In the genomic region with DNA sequence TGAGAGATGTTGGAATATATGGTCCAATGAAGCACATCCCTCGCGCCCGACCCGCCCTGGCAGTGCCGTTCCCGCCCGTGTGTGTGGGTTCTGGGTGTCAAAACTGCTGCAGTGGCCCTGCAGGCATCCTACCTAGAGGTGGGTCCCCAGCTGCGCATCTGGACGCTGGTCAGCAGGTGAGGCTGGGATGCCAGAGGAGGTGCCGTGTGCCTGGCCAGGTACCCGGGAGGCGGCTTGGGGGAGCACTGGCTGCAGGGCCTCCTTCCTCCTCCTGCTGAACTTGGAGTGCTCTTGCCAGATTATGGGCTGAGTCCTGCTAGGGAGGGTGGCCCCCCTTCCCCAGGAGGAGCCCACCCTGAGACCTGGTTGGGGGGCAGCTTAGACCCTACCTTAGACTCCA, we compare ENCODE assay signal across 26 cellular contexts. TPM values are rescaled to one million over a fixed set of nuclear protein-coding genes. Genes with fewer than 3 reads are reported as not detected.
DNase-seq lines count a peak whose midpoint lies in the region; ATAC-seq, FAIRE-seq and TF ChIP-seq lines count a peak whose summit lies in the region.
"Had no signal": no experiment of that assay in that cellular context is flagged by ENCODE, and none has a peak within 500 bp of the region (broad histone marks: within the 10 kb centered on the region; RNA-seq: fewer than 3 reads in every experiment).

No MANE protein-coding gene starts in this region.

- no peaks in the 10 kb centered on the region; the same call in 1 of the 2 replicates for H3K9me3 ChIP-seq in K562 (replicated peaks; ENCODE audit: control insufficient read depth, insufficient read depth, low read depth, low read length)
- no peaks in the 10 kb centered on the region for H3K9me3 ChIP-seq in osteoblast (ENCODE audit: low read depth, low read length)
- H3K9me3 ChIP-seq: A549, BE2C had no signal

- POLR2A ChIA-PET in RWPE1 (lab: Yijun Ruan, JAX; ENCODE audit: low non-redundant PET) (no interaction called here), K562 (lab: Yijun Ruan, JAX) (interaction anchor here (0.6 kb wide), 1 partner anchor 52 kb away, joined by 3 read pairs; no protein-coding TSS in a partner anchor)

- ATAC-seq in left cardiac atrium (no peak), K562 (no peak)
- ATAC-seq: A549 had no signal

- WGBS in K562 (ENCODE audit: insufficient coverage, low coverage, missing lambda C conversion rate): 100% methylated on average over 2 of the region's 12 CpGs

- in situ Hi-C loops in K562 (cut with MboI): no loop called here

- H4K20me1 ChIP-seq in K562 (replicated peaks; ENCODE audit: control insufficient read depth, insufficient read depth, low read length) (no peaks in the 10 kb centered on the region), osteoblast (ENCODE audit: insufficient read depth, low read length) (peaks cover 54% of the 10 kb centered on the region)

- no peak for TF ChIP-seq RAD21 in K562 (CRISPR knock-in tag; conservative IDR thresholded peaks at IDR 0.05 in 1 of 2, IDR thresholded peaks at IDR 0.05 in 1 of 2)

- CTCF ChIA-PET in RWPE1 (lab: Yijun Ruan, JAX) (no interaction called here), K562 (lab: Yijun Ruan, JAX; ENCODE audit: low intra/inter-chr PET ratio) (no interaction called here)

- peaks cover 87% of the 10 kb centered on the region for H3K79me2 ChIP-seq in K562 (ENCODE audit: control insufficient read depth, insufficient read depth, low read length)
- H3K79me2 ChIP-seq in osteoblast (ENCODE audit: insufficient read depth, low read length): peaks cover 86% of the 10 kb centered on the region

- peaks cover 55% of the 10 kb centered on the region; the same call in 2 of the 3 replicates for H3K36me3 ChIP-seq in K562 (ENCODE audit: control insufficient read depth, insufficient read depth, low read length)
- H3K36me3 ChIP-seq in osteoblast (ENCODE audit: insufficient read depth, low read length): peaks cover 5% of the 10 kb centered on the region

- no peak overlapping the region for H3K4me3 ChIP-seq in K562
- H3K4me3 ChIP-seq in osteoblast (ENCODE audit: insufficient read depth, low read length): no peak overlapping the region
- H3K4me3 ChIP-seq: A549; BLaER1 treated with 17β-estradiol and CSF1 and Interleukin-3, amounts not matched to agents 10 nM and 100 nM had no signal

- H3K27me3 ChIP-seq in K562 (ENCODE audit: control insufficient read depth in 2 of 2, insufficient read depth in 2 of 2, low read length in 2 of 2) (no peaks in the 10 kb centered on the region), osteoblast (ENCODE audit: insufficient read depth, low read length) (no peaks in the 10 kb centered on the region)
- H3K27me3 ChIP-seq: BE2C; BLaER1 treated with 17β-estradiol and CSF1 and Interleukin-3, amounts not matched to agents 10 nM and 100 nM had no signal

- H3K27ac ChIP-seq in RWPE1 (peak overlapping the region; percentile 80), K562 (ENCODE audit: extremely low read depth, low read depth, low read length) (no peak overlapping the region), osteoblast (ENCODE audit: low read depth, low read length) (no peak overlapping the region)
- H3K27ac ChIP-seq: A549; BLaER1 treated with 17β-estradiol and CSF1 and Interleukin-3, amounts not matched to agents 10 nM and 100 nM had no signal

- DNase-seq in left cardiac atrium: peak; percentile 8
- DNase-seq in cardiac septum (ENCODE audit: low spot score): no peak
- DNase-seq in RWPE1 (ENCODE audit: low spot score): no peak
- DNase-seq in K562 (ENCODE audit: extremely low read depth in 1 of 4, low spot score in 3 of 4): no peak
- peak; percentile 82 for DNase-seq in osteoblast (ENCODE audit: insufficient read length, low spot score, missing footprints)
- DNase-seq in iPS-NIHi7 (ENCODE audit: extremely low spot score): no peak
- DNase-seq in NCI-H1417 treated with DMSO at 0.1 percent for 48 hours (lab: John Stamatoyannopoulos, UW): no peak
- DNase-seq in stimulated activated CD4-positive, alpha-beta T cell treated with anti-CD3 and anti-CD28 coated beads, Interleukin-2, amount 100 ng/mL, for 48 hours: no peak
- DNase-seq: 8988T; ACHN; AML-193; BE2C; CD4-positive, alpha-beta T cell; CD8-positive, alpha-beta memory T cell; DMS 273 treated with DMSO at 0.1 percent for 48 hours; DMS79; EL; GDM1; GOT3; HCEC 1CT had no signal

- no peak overlapping the region for H3K9ac ChIP-seq in K562 (ENCODE audit: insufficient read depth in 1 of 2, low read depth in 2 of 2, low read length in 2 of 2)
- H3K9ac ChIP-seq: BLaER1 treated with 17β-estradiol and CSF1 and Interleukin-3, amounts not matched to agents 10 nM and 100 nM had no signal

- intact Hi-C loops in left cardiac atrium (cut with DNase I): no loop called here
- intact Hi-C loops in cardiac septum (cut with DNase I): no loop called here
- intact Hi-C loops in K562 (cut with micrococcal nuclease): no loop called here

- peaks cover 6% of the 10 kb centered on the region for H3K9me1 ChIP-seq in K562 (ENCODE audit: control insufficient read depth, insufficient read depth, low read length)

- H3K4me2 ChIP-seq in K562 (ENCODE audit: insufficient read depth, low read length) (no peak overlapping the region), osteoblast (ENCODE audit: insufficient read depth, low read length) (no peak overlapping the region)
- H3K4me2 ChIP-seq: A549; BLaER1 treated with 17β-estradiol and CSF1 and Interleukin-3, amounts not matched to agents 10 nM and 100 nM had no signal

- TF ChIP-seq EP300 in K562 (IDR thresholded peaks at IDR 0.05; ENCODE audit: low read length): no peak

- no peak for TF ChIP-seq CTCF in RWPE1 (conservative IDR thresholded peaks at IDR 0.05; ENCODE audit: low read depth)
- no peak for TF ChIP-seq CTCF in K562 (IDR thresholded peaks at IDR 0.05 in 2 of 3, conservative IDR thresholded peaks at IDR 0.05 in 1 of 3; ENCODE audit: insufficient read depth in 2 of 3, low read depth in 1 of 3, low read length in 3 of 3)
- no peak for TF ChIP-seq CTCF in osteoblast (IDR thresholded peaks at IDR 0.05; ENCODE audit: extremely low read depth, low read depth, low read length)

- H3K4me1 ChIP-seq in K562 (replicated peaks in 1 of 2; ENCODE audit: control insufficient read depth in 2 of 2, insufficient read depth in 2 of 2, low read length in 2 of 2): peaks cover 8 to 53% of the 10 kb centered on the region in 2 experiments; a peak in 4 of 5 replicates
- peaks cover 11% of the 10 kb centered on the region for H3K4me1 ChIP-seq in osteoblast (ENCODE audit: insufficient read depth, low read length)

- TF ChIP-seq POLR2A in K562 (conservative IDR thresholded peaks at IDR 0.05): no peak; the same call in 1 of the 2 replicates

- BruUV-seq in K562 (replicated peaks; lab: Mats Ljungman, UMichigan): no TSS peak

- FAIRE-seq in K562 (lab: Jason Lieb, UNC): no peak
- FAIRE-seq: A549, D721Med, GM12891, GM18507, H54 had no signal

- H2AFZ ChIP-seq in K562 (ENCODE audit: low read depth, low read length): no peak overlapping the region
- no peak overlapping the region for H2AFZ ChIP-seq in osteoblast (ENCODE audit: low read length)

RNA-seq across cellular contexts. Expression of gene MTA1, which starts 5.2 kb away (rescaled TPM):
- total RNA-seq in left cardiac atrium (100 to 1,000 TPM in 1 of 2 donors, 10 to 100 TPM in 1; 99.5 to 115 TPM), cardiac septum (140 TPM), K562 (2014; rRNA removed) (48.1 and 61.0 TPM in 2 replicates), K562 (2014; rRNA removed; fragmentation: Illumina TruSeq; extraction: Trizol) (11.6 and 12.2 TPM in 2 replicates), K562 (2015; rRNA removed; fragmentation: Illumina TruSeq; extraction: Trizol) (32.3 and 33.4 TPM in 2 replicates), K562 (2021) (107 and 118 TPM in 2 replicates), osteoblast (60.4 TPM in 2 replicates)
- total RNA-seq in K562 (2011; cell fraction: chromatin; rRNA removed; ENCODE audit: low replicate concordance): 154 and 390 TPM in 2 replicates
- 257 and 271 TPM in 2 replicates for total RNA-seq in K562 (2011; cell fraction: nucleolus; rRNA removed)
- total RNA-seq in K562 (2011; cell fraction: nucleoplasm; rRNA removed): 138 and 156 TPM in 2 replicates
- polyA plus RNA-seq in K562 (2011; rRNA removed) (47.7 and 58.6 TPM in 2 replicates), K562 (2014; fragmentation: Illumina TruSeq; extraction: Trizol) (29.5 and 45.4 TPM in 2 replicates), K562 (2014; fragmentation: Nextera tagmentation; extraction: Ambion mirVana) (under 1 TPM; 0.13 to 0.14 TPM), K562 (2014; rRNA removed) (90.0 and 103 TPM in 2 replicates)
- 31.6 and 47.1 TPM in 2 replicates for polyA plus RNA-seq in K562 (2011; cell fraction: cytosol; rRNA removed)
- polyA plus RNA-seq in K562 (2011; cell fraction: nucleus; rRNA removed): 383 and 622 TPM in 2 replicates
- polyA plus RNA-seq in K562 (2012): 74.0 and 91.7 TPM in 2 replicates
- 13.9 and 22.6 TPM in 2 replicates for polyA minus RNA-seq in K562 (2011; rRNA and poly(A)+ RNA removed)
- 69.0 and 80.6 TPM in 2 replicates for polyA minus RNA-seq in K562 (2011; cell fraction: cytosol; rRNA and poly(A)+ RNA removed)
- 102 and 104 TPM in 2 replicates for polyA minus RNA-seq in K562 (2011; cell fraction: nucleus; rRNA and poly(A)+ RNA removed)

RNA-seq across cellular contexts. Expression of gene TEX22, which starts 26.5 kb away (rescaled TPM):
- total RNA-seq in left cardiac atrium: 1 to 10 TPM in 1 of 2 donors, under 1 TPM in 1; 0.77 to 1.6 TPM
- total RNA-seq in cardiac septum: 0.46 TPM
- 2.3 and 5.1 TPM in 2 replicates for total RNA-seq in K562 (2011; cell fraction: chromatin; rRNA removed; ENCODE audit: low replicate concordance)
- total RNA-seq in K562 (2011; cell fraction: nucleolus; rRNA removed): 2.6 and 3.8 TPM in 2 replicates
- 1.9 and 2.6 TPM in 2 replicates for total RNA-seq in K562 (2011; cell fraction: nucleoplasm; rRNA removed)
- total RNA-seq in K562 (2014; rRNA removed): 0.04 and 0.05 TPM in 2 replicates
- 0.06 and 0.55 TPM in 2 replicates for total RNA-seq in K562 (2014; rRNA removed; fragmentation: Illumina TruSeq; extraction: Trizol)
- 0.14 and 0.45 TPM in 2 replicates for total RNA-seq in K562 (2015; rRNA removed; fragmentation: Illumina TruSeq; extraction: Trizol)
- 1.0 and 1.7 TPM in 2 replicates for total RNA-seq in K562 (2021)
- 0.31 and 0.50 TPM in 2 replicates for polyA plus RNA-seq in K562 (2011; rRNA removed)
- polyA plus RNA-seq in K562 (2011; cell fraction: cytosol; rRNA removed): 0.22 and 0.66 TPM in 2 replicates
- polyA plus RNA-seq in K562 (2011; cell fraction: nucleus; rRNA removed): 3.7 and 7.3 TPM in 2 replicates
- polyA plus RNA-seq in K562 (2012): 0.14 and 0.36 TPM in 2 replicates
- polyA plus RNA-seq in K562 (2014; fragmentation: Illumina TruSeq; extraction: Trizol): 0.04 and 0.14 TPM in 2 replicates
- polyA plus RNA-seq in K562 (2014; fragmentation: Nextera tagmentation; extraction: Ambion mirVana): not detected
- 0.18 and 0.23 TPM in 2 replicates for polyA plus RNA-seq in K562 (2014; rRNA removed)
- polyA minus RNA-seq in K562 (2011; rRNA and poly(A)+ RNA removed): 0.11 and 0.12 TPM in 2 replicates
- not detected in 2 replicates for polyA minus RNA-seq in K562 (2011; cell fraction: cytosol; rRNA and poly(A)+ RNA removed)
- 0.56 and 0.94 TPM in 2 replicates for polyA minus RNA-seq in K562 (2011; cell fraction: nucleus; rRNA and poly(A)+ RNA removed)
- total RNA-seq in osteoblast: under 0.01 and 0.29 TPM in 2 replicates

RNA-seq across cellular contexts. Expression of gene CRIP2, which starts 49.8 kb away (rescaled TPM):
- total RNA-seq in left cardiac atrium (100 to 1,000 TPM; 783 to 843 TPM), cardiac septum (918 TPM), K562 (2014; rRNA removed) (1.7 and 2.0 TPM in 2 replicates), K562 (2014; rRNA removed; fragmentation: Illumina TruSeq; extraction: Trizol) (not detected in 2 replicates), K562 (2015; rRNA removed; fragmentation: Illumina TruSeq; extraction: Trizol) (0.33 and 0.34 TPM in 2 replicates), K562 (2021) (1.2 and 1.7 TPM in 2 replicates), osteoblast (31.5 and 43.8 TPM in 2 replicates)
- total RNA-seq in K562 (2011; cell fraction: chromatin; rRNA removed; ENCODE audit: low replicate concordance): 2.6 TPM in 1 of 2 replicates, not detected in the other
- 0.53 and 1.7 TPM in 2 replicates for total RNA-seq in K562 (2011; cell fraction: nucleolus; rRNA removed)
- total RNA-seq in K562 (2011; cell fraction: nucleoplasm; rRNA removed): 1.2 and 1.5 TPM in 2 replicates
- polyA plus RNA-seq in K562 (2011; rRNA removed) (1.0 and 2.2 TPM in 2 replicates), K562 (2014; fragmentation: Illumina TruSeq; extraction: Trizol) (0.18 and 0.51 TPM in 2 replicates), K562 (2014; fragmentation: Nextera tagmentation; extraction: Ambion mirVana) (under 1 TPM; 0.25 to 0.27 TPM), K562 (2014; rRNA removed) (0.16 and 1.2 TPM in 2 replicates)
- polyA plus RNA-seq in K562 (2011; cell fraction: cytosol; rRNA removed): 4.4 and 9.0 TPM in 2 replicates
- polyA plus RNA-seq in K562 (2011; cell fraction: nucleus; rRNA removed): 4.8 and 11.0 TPM in 2 replicates
- 1.4 and 1.9 TPM in 2 replicates for polyA plus RNA-seq in K562 (2012)
- 0.39 TPM in 1 of 2 replicates, not detected in the other for polyA minus RNA-seq in K562 (2011; rRNA and poly(A)+ RNA removed)
- polyA minus RNA-seq in K562 (2011; cell fraction: cytosol; rRNA and poly(A)+ RNA removed): 1.2 and 2.0 TPM in 2 replicates
- polyA minus RNA-seq in K562 (2011; cell fraction: nucleus; rRNA and poly(A)+ RNA removed): 0.67 and 0.94 TPM in 2 replicates

Comparison
In these comparisons a context has a peak if more than half of its experiments do, and no peak if none do; other contexts are left out.
1. DNase-seq: peak in left cardiac atrium (single experiment) and osteoblast (single experiment); none in cardiac septum (single experiment), RWPE1 (single experiment), K562 (0 of 4), iPS-NIHi7 (single experiment), NCI-H1417 treated with DMSO at 0.1 percent for 48 hours (single experiment) and stimulated activated CD4-positive, alpha-beta T cell treated with anti-CD3 and anti-CD28 coated beads, Interleukin-2, amount 100 ng/mL, for 48 hours (0 of 2).
2. RNA of gene CRIP2, which starts 49.8 kb away (total RNA-seq): 918 TPM in cardiac septum (single experiment) and 783 to 843 TPM in left cardiac atrium; 31.5 to 43.8 TPM in osteoblast and 0.33 to 2.6 TPM in K562; every median in the first group is over 10 times any median in the second.